ENCODE assay signal across 8 cellular contexts in genomic region chr6:69729870-69730449, GRCh38.
DNase-seq lines count a peak whose midpoint lies in the region; ATAC-seq, FAIRE-seq and TF ChIP-seq lines count a peak whose summit lies in the region.

No MANE protein-coding gene starts in this region.

- peak; percentile 65 for TF ChIP-seq CTCF in RWPE2 (IDR thresholded peaks at IDR 0.05; ENCODE audit: poor library complexity, severe bottlenecking)
- TF ChIP-seq CTCF in kidney (IDR thresholded peaks at IDR 0.05; ENCODE audit: borderline replicate concordance, extremely low read depth, insufficient read depth): no peak
- no peak for TF ChIP-seq CTCF in omental fat pad (IDR thresholded peaks at IDR 0.05)

- in situ Hi-C loops in GM23248 (cut with MboI): no loop called here

- H3K9me3 ChIP-seq in GM23248 (ENCODE audit: low read depth) (peaks cover 2% of the 10 kb centered on the region), RWPE2 (ENCODE audit: severe bottlenecking) (no peaks in the 10 kb centered on the region), kidney (ENCODE audit: control insufficient read depth in 1 of 2, low read length in 2 of 2) (peaks cover 3 to 7% of the 10 kb centered on the region in 2 donors)

- DNase-seq in AML-193 (lab: John Stamatoyannopoulos, UW) (peak; percentile 52), GM23248 (peak; percentile 23), RWPE2 (ENCODE audit: low spot score) (no peak), kidney (no peak), amygdala (lab: John Stamatoyannopoulos, UW) (no peak), omental fat pad (ENCODE audit: low spot score) (no peak)
- DNase-seq in effector memory CD8-positive, alpha-beta T cell: no peak

- H3K36me3 ChIP-seq in GM23248 (ENCODE audit: low read depth): no peaks in the 10 kb centered on the region
- H3K36me3 ChIP-seq in RWPE2 (ENCODE audit: low read depth): no peaks in the 10 kb centered on the region
- no peaks in the 10 kb centered on the region for H3K36me3 ChIP-seq in kidney (ENCODE audit: control insufficient read depth in 1 of 2, insufficient read depth in 2 of 2, low read length in 2 of 2)

- no peak overlapping the region for H3K4me2 ChIP-seq in GM23248 (ENCODE audit: unreplicated experiment)

- no peak overlapping the region for H3K9ac ChIP-seq in GM23248
- H3K9ac ChIP-seq in kidney (ENCODE audit: low read length in 2 of 2): no peak overlapping the region

- H3K79me2 ChIP-seq in GM23248 (ENCODE audit: insufficient read depth): no peaks in the 10 kb centered on the region

- intact Hi-C loops in kidney (cut with DNase I): no loop called here

- no peak overlapping the region for H3K4me3 Mint-ChIP-seq in effector memory CD8-positive, alpha-beta T cell

- H3K9me2 ChIP-seq in GM23248 (ENCODE audit: insufficient read depth): no peaks in the 10 kb centered on the region

- peak; percentile 96 for FAIRE-seq in kidney (lab: Jason Lieb, UNC)

- no peaks in the 10 kb centered on the region for H4K20me1 ChIP-seq in GM23248 (ENCODE audit: insufficient read depth)

- 65 to 70% methylated on average over 3 of the region's 3 CpGs for WGBS in GM23248 (ENCODE audit: low coverage in 1 of 2, low lambda C conversion rate in 2 of 2, missing lambda C conversion rate in 2 of 2), 2 experiments

- no peak for ATAC-seq in RWPE2 (ENCODE audit: low read depth)
- no peak for ATAC-seq in HG03196 (IDR thresholded peaks at IDR 0.05; ENCODE audit: unreplicated experiment)
- no peak for ATAC-seq in omental fat pad (ENCODE audit: low FRiP score)
- ATAC-seq in effector memory CD8-positive, alpha-beta T cell (replicated peaks): no peak

- peaks cover 8 to 20% of the 10 kb centered on the region in 2 donors for H3K4me1 Mint-ChIP-seq in effector memory CD8-positive, alpha-beta T cell (ENCODE audit: low read depth in 2 of 2)

- H3K27ac ChIP-seq in GM23248 (no peak overlapping the region), RWPE2 (ENCODE audit: poor library complexity, severe bottlenecking) (no peak overlapping the region), kidney (ENCODE audit: low read depth in 2 of 2, low read length in 2 of 2) (no peak overlapping the region)

- no peaks in the 10 kb centered on the region for H3K9me3 Mint-ChIP-seq in effector memory CD8-positive, alpha-beta T cell

- peaks cover 3% of the 10 kb centered on the region for H3K36me3 Mint-ChIP-seq in effector memory CD8-positive, alpha-beta T cell (ENCODE audit: insufficient read depth)

- H3K27me3 ChIP-seq in GM23248 (replicated peaks; ENCODE audit: insufficient read depth): no peaks in the 10 kb centered on the region
- H3K27me3 ChIP-seq in RWPE2 (ENCODE audit: insufficient read depth, poor library complexity, severe bottlenecking): no peaks in the 10 kb centered on the region

- H3K4me1 ChIP-seq in GM23248 (ENCODE audit: insufficient read depth) (no peaks in the 10 kb centered on the region), RWPE2 (ENCODE audit: insufficient read depth, poor library complexity, severe bottlenecking) (no peaks in the 10 kb centered on the region), kidney (ENCODE audit: control insufficient read depth in 1 of 2, insufficient read depth in 1 of 2, low read depth in 1 of 2, low read length in 2 of 2) (no peaks in the 10 kb centered on the region)

- H2AFZ ChIP-seq in GM23248: no peak overlapping the region

- no peaks in the 10 kb centered on the region for H3K27me3 Mint-ChIP-seq in effector memory CD8-positive, alpha-beta T cell

- H3K4me3 ChIP-seq in GM23248 (no peak overlapping the region), RWPE2 (ENCODE audit: severe bottlenecking) (no peak overlapping the region), kidney (ENCODE audit: low read length in 2 of 2) (no peak overlapping the region)

- H3K27ac Mint-ChIP-seq in effector memory CD8-positive, alpha-beta T cell: no peak overlapping the region

- H3F3A ChIP-seq in GM23248 (ENCODE audit: insufficient read depth): no peaks in the 10 kb centered on the region

Comparison
In these comparisons a context has a peak if more than half of its experiments do, and no peak if none do; other contexts are left out.
1. DNase-seq: peak in AML-193 (2 of 2) and GM23248 (single experiment); none in RWPE2 (single experiment), kidney (single experiment), amygdala (0 of 56), omental fat pad (single experiment) and effector memory CD8-positive, alpha-beta T cell (0 of 3).